In genomic region chr3:188926141-188926540, GRCh38 we compare ENCODE assay signal across 20 cellular contexts.
"Had no signal": no experiment of that assay in that cellular context is flagged by ENCODE, and none has a peak within 500 bp of the region (broad histone marks: within the 10 kb centered on the region; RNA-seq: fewer than 3 reads in every experiment).

No MANE protein-coding gene starts in this region.

- H3K4me1 Mint-ChIP-seq: naive thymus-derived CD4-positive, alpha-beta T cell; stimulated activated memory B cell treated with anti-CD40 and anti-IgM and Interleukin-4, amounts not matched to agents 10 μg/mL and 1 μg/mL and 100 μg/mL, for 72 hours had no signal

- H3K4me3 ChIP-seq: coronary artery, lung, right atrium auricular region, tibial artery, upper lobe of left lung, uterus had no signal

- H3K27ac Mint-ChIP-seq: endodermal cell; naive thymus-derived CD4-positive, alpha-beta T cell; stimulated activated memory B cell treated with anti-CD40 and anti-IgM and Interleukin-4, amounts not matched to agents 10 μg/mL and 1 μg/mL and 100 μg/mL, for 72 hours; stimulated activated naive CD8-positive, alpha-beta T cell treated with anti-CD3 and anti-CD28 coated beads, Interleukin-15, Interleukin-2, amounts not matched to agents 100 ng/mL and 50 ng/mL, for 24 hours had no signal

- H3K36me3 ChIP-seq: right atrium auricular region, tibial artery, upper lobe of left lung, uterus had no signal

- H3K27ac ChIP-seq: foreskin keratinocyte, right atrium auricular region, upper lobe of left lung had no signal

- H3K9me3 ChIP-seq: right atrium auricular region, tibial artery, upper lobe of left lung, uterus had no signal

- H3K9me3 Mint-ChIP-seq: endodermal cell; nephron progenitor cell; stimulated activated memory B cell treated with anti-CD40 and anti-IgM and Interleukin-4, amounts not matched to agents 10 μg/mL and 1 μg/mL and 100 μg/mL, for 72 hours; stimulated activated naive CD8-positive, alpha-beta T cell treated with anti-CD3 and anti-CD28 coated beads, Interleukin-15, Interleukin-2, amounts not matched to agents 100 ng/mL and 50 ng/mL, for 24 hours had no signal

- H3K4me3 Mint-ChIP-seq: endodermal cell; naive thymus-derived CD4-positive, alpha-beta T cell; nephron progenitor cell; stimulated activated memory B cell treated with anti-CD40 and anti-IgM and Interleukin-4, amounts not matched to agents 10 μg/mL and 1 μg/mL and 100 μg/mL, for 72 hours; stimulated activated naive CD8-positive, alpha-beta T cell treated with anti-CD3 and anti-CD28 coated beads, Interleukin-15, Interleukin-2, amounts not matched to agents 100 ng/mL and 50 ng/mL, for 24 hours had no signal

- H3K36me3 Mint-ChIP-seq: stimulated activated memory B cell treated with anti-CD40 and anti-IgM and Interleukin-4, amounts not matched to agents 10 μg/mL and 1 μg/mL and 100 μg/mL, for 72 hours had no signal

- H3K4me1 ChIP-seq: foreskin keratinocyte, right atrium auricular region, uterus had no signal

- H3K27me3 ChIP-seq: foreskin keratinocyte, right atrium auricular region, tibial artery, upper lobe of left lung, uterus had no signal

- H3K27me3 Mint-ChIP-seq: stimulated activated memory B cell treated with anti-CD40 and anti-IgM and Interleukin-4, amounts not matched to agents 10 μg/mL and 1 μg/mL and 100 μg/mL, for 72 hours; stimulated activated naive CD8-positive, alpha-beta T cell treated with anti-CD3 and anti-CD28 coated beads, Interleukin-15, Interleukin-2, amounts not matched to agents 100 ng/mL and 50 ng/mL, for 24 hours had no signal

- DNase-seq: effector CD4-positive, alpha-beta T cell; endodermal cell; foreskin keratinocyte; kidney; left cardiac atrium; left ventricle myocardium superior; mesenchymal stem cell; naive thymus-derived CD4-positive, alpha-beta T cell; nephron progenitor cell; stimulated activated CD4-positive, alpha-beta T cell treated with anti-CD3 and anti-CD28 coated beads, Interleukin-15, amount 100 ng/mL, for 24 hours; stimulated activated CD4-positive, alpha-beta T cell treated with anti-CD3 and anti-CD28 coated beads, Interleukin-1b, Interleukin-23, amount 100 ng/mL, for 48 hours; stimulated activated CD4-positive, alpha-beta T cell treated with anti-CD3 and anti-CD28 coated beads, Interleukin-4, amount 100 ng/mL, for 24 hours; tibial artery; upper lobe of left lung; uterus had no signal

- ATAC-seq: foreskin keratinocyte; left ventricle myocardium superior; naive thymus-derived CD4-positive, alpha-beta T cell; stimulated activated memory B cell treated with anti-CD40 and anti-IgM and Interleukin-4, amounts not matched to agents 10 μg/mL and 1 μg/mL and 100 μg/mL, for 72 hours had no signal
